In genomic region chr12:99609455-99610181, GRCh38 we compare ENCODE assay signal across 27 cellular contexts. TPM values are rescaled to one million over a fixed set of nuclear protein-coding genes. Genes with fewer than 3 reads are reported as not detected.
"Had no signal": no experiment of that assay in that cellular context is flagged by ENCODE, and none has a peak within 500 bp of the region (broad histone marks: within the 10 kb centered on the region; RNA-seq: fewer than 3 reads in every experiment).

No MANE protein-coding gene starts in this region.

- H3K4me3 ChIP-seq: lower lobe of right lung, spleen, testis, upper lobe of left lung had no signal

- H3K4me1 Mint-ChIP-seq: activated CD4-positive, alpha-beta T cell treated with anti-CD3 and anti-CD28 coated beads, Interleukin-2, amount 10 ng/mL, durations not matched to agents 24 days and 14 days; activated naive CD8-positive, alpha-beta T cell treated with anti-CD3 and anti-CD28 coated beads for 36 hours; activated T-helper 17 cell treated with anti-CD3 and anti-CD28 coated beads, Interleukin-2, amount 50 U/mL, for 72 hours; nephron progenitor cell; stimulated activated memory B cell treated with anti-CD40 and anti-IgM and Interleukin-4, amounts not matched to agents 10 μg/mL and 1 μg/mL and 100 μg/mL, for 72 hours had no signal

- H3K27ac ChIP-seq: epithelial cell of prostate, lower lobe of right lung, spleen, testis, upper lobe of left lung had no signal

- ATAC-seq: activated CD8-positive, alpha-beta T cell treated with anti-CD3 and anti-CD28 coated beads for 36 hours; activated T-helper 17 cell treated with anti-CD3 and anti-CD28 coated beads, Interleukin-2, amount 50 U/mL, for 72 hours; effector memory CD8-positive, alpha-beta T cell; lower lobe of right lung; stimulated activated memory B cell treated with anti-CD40 and anti-IgM and Interleukin-4, amounts not matched to agents 10 μg/mL and 1 μg/mL and 100 μg/mL, for 72 hours had no signal

- H3K27ac Mint-ChIP-seq: activated CD4-positive, alpha-beta T cell treated with anti-CD3 and anti-CD28 coated beads, Interleukin-2, amount 10 ng/mL, durations not matched to agents 24 days and 14 days; activated CD8-positive, alpha-beta T cell treated with anti-CD3 and anti-CD28 coated beads for 36 hours; activated naive CD8-positive, alpha-beta T cell treated with anti-CD3 and anti-CD28 coated beads for 36 hours; activated T-helper 17 cell treated with anti-CD3 and anti-CD28 coated beads, Interleukin-2, amount 50 U/mL, for 72 hours; effector memory CD8-positive, alpha-beta T cell; stimulated activated memory B cell treated with anti-CD40 and anti-IgM and Interleukin-4, amounts not matched to agents 10 μg/mL and 1 μg/mL and 100 μg/mL, for 72 hours had no signal

- H3K36me3 ChIP-seq: lower lobe of right lung, spleen, upper lobe of left lung had no signal

- H3K4me1 ChIP-seq: lower lobe of right lung, spleen, testis, upper lobe of left lung had no signal

- H3K27me3 ChIP-seq: spleen, testis, upper lobe of left lung had no signal

- DNase-seq: activated CD4-positive, alpha-beta T cell treated with anti-CD3 and anti-CD28 coated beads, Interleukin-2, amount 10 ng/mL, durations not matched to agents 24 days and 14 days; activated CD8-positive, alpha-beta T cell treated with anti-CD3 and anti-CD28 coated beads for 36 hours; activated naive CD4-positive, alpha-beta T cell; activated naive CD8-positive, alpha-beta T cell treated with anti-CD3 and anti-CD28 coated beads for 36 hours; activated T-cell treated with anti-CD3 and anti-CD28 coated beads, Interleukin-2, amount 50 U/mL, for 1 hour; amniotic stem cell; caudate nucleus; effector memory CD8-positive, alpha-beta T cell; foreskin fibroblast; glutamatergic neuron; hippocampal formation; lower lobe of right lung; midbrain; nephron progenitor cell; nucleus accumbens; posterior cingulate gyrus; retina; spleen; stimulated activated CD4-positive, alpha-beta T cell treated with anti-CD3 and anti-CD28 coated beads, Interleukin-4, amount 100 ng/mL, for 4 hours; T-helper 9 cell; testis; upper lobe of left lung had no signal

- H3K9me3 Mint-ChIP-seq: activated CD4-positive, alpha-beta T cell treated with anti-CD3 and anti-CD28 coated beads, Interleukin-2, amount 10 ng/mL, durations not matched to agents 24 days and 14 days; activated naive CD8-positive, alpha-beta T cell treated with anti-CD3 and anti-CD28 coated beads for 36 hours; nephron progenitor cell had no signal

- H3K27me3 Mint-ChIP-seq: activated CD4-positive, alpha-beta T cell treated with anti-CD3 and anti-CD28 coated beads, Interleukin-2, amount 10 ng/mL, durations not matched to agents 24 days and 14 days; activated CD8-positive, alpha-beta T cell treated with anti-CD3 and anti-CD28 coated beads for 36 hours; activated naive CD8-positive, alpha-beta T cell treated with anti-CD3 and anti-CD28 coated beads for 36 hours; activated T-helper 17 cell treated with anti-CD3 and anti-CD28 coated beads, Interleukin-2, amount 50 U/mL, for 72 hours; effector memory CD8-positive, alpha-beta T cell; stimulated activated memory B cell treated with anti-CD40 and anti-IgM and Interleukin-4, amounts not matched to agents 10 μg/mL and 1 μg/mL and 100 μg/mL, for 72 hours had no signal

- H3K4me3 Mint-ChIP-seq: activated CD4-positive, alpha-beta T cell treated with anti-CD3 and anti-CD28 coated beads, Interleukin-2, amount 10 ng/mL, durations not matched to agents 24 days and 14 days; activated CD8-positive, alpha-beta T cell treated with anti-CD3 and anti-CD28 coated beads for 36 hours; activated naive CD8-positive, alpha-beta T cell treated with anti-CD3 and anti-CD28 coated beads for 36 hours; activated T-helper 17 cell treated with anti-CD3 and anti-CD28 coated beads, Interleukin-2, amount 50 U/mL, for 72 hours; effector memory CD8-positive, alpha-beta T cell; nephron progenitor cell; stimulated activated memory B cell treated with anti-CD40 and anti-IgM and Interleukin-4, amounts not matched to agents 10 μg/mL and 1 μg/mL and 100 μg/mL, for 72 hours had no signal

- H3K9me3 ChIP-seq: lower lobe of right lung, spleen, testis, upper lobe of left lung had no signal

- H3K36me3 Mint-ChIP-seq: activated naive CD8-positive, alpha-beta T cell treated with anti-CD3 and anti-CD28 coated beads for 36 hours; stimulated activated memory B cell treated with anti-CD40 and anti-IgM and Interleukin-4, amounts not matched to agents 10 μg/mL and 1 μg/mL and 100 μg/mL, for 72 hours had no signal

RNA-seq across cellular contexts. Expression of gene GARIN6, which starts 37.9 kb away (rescaled TPM):
- total RNA-seq: activated CD4-positive, alpha-beta T cell treated with anti-CD3 and anti-CD28 coated beads, Interleukin-2, amount 10 ng/mL, durations not matched to agents 24 days and 14 days; activated CD8-positive, alpha-beta T cell treated with anti-CD3 and anti-CD28 coated beads for 36 hours; activated naive CD8-positive, alpha-beta T cell treated with anti-CD3 and anti-CD28 coated beads for 36 hours; activated T-helper 17 cell treated with anti-CD3 and anti-CD28 coated beads, Interleukin-2, amount 50 U/mL, for 72 hours; dermis microvascular lymphatic vessel endothelial cell; lower lobe of right lung; myocyte; spleen; upper lobe of left lung had no signal
- polyA plus RNA-seq: spleen had no signal
